In the genomic region with DNA sequence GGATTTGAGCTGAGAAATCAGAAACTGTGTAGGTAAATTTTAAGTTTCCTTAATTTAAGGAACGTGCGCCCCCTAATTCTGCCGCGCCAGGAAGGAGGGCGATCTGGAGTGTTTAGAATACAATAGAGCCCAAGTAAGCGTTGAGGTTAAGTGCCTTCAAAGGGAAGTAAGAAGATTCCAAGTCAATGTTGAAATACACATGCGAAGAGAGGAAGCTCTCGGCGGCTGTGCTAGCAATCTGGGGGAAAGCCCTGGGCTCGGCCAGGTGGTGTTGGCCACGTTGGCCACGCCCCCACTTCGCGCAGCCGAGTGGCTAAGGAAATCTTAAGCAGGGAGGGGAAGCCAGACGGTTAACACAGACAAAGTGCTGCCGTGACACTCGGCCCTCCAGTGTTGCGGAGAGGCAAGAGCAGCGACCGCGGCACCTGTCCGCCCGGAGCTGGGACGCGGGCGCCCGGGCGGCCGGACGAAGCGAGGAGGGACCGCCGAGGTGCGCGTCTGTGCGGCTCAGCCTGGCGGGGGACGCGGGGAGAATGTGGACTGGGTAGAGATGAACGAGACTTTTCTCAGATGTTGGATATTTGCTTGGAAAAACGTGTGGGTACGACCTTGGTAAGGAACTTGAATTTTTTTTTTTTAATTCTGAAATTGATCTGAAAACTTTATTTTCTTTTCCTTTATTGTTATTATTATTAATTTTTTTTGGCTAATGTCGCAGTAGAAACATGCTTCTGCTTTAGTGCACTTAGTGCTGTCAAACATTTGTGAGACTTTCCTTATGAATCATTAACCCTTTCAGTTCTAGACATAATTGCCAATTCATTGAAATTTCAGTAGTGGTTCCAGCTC, we compare ENCODE assay signal across 8 cellular contexts. TPM values are rescaled to one million over a fixed set of nuclear protein-coding genes. Genes with fewer than 3 reads are reported as not detected.
A peak's percentile ranks its signal among the peaks of the same experiment; 100 is the strongest.
DNase-seq lines count a peak whose midpoint lies in the region; ATAC-seq and TF ChIP-seq lines count a peak whose summit lies in the region.

A gene (plus strand): TSS at position 353 of the 849 bp plus-strand sequence. CDS start 218 bp downstream, at position 571.

- no peak for TF ChIP-seq POLR2A in lower leg skin (IDR thresholded peaks at IDR 0.05)

- H3K9ac ChIP-seq in colonic mucosa (ENCODE audit: low read depth in 2 of 2, low read length in 2 of 2) = peak within 1 kb of the TSS; percentile 61 to 62

- no peaks in the 10 kb centered on the region for H3K9me3 ChIP-seq in colonic mucosa

- H3K27me3 ChIP-seq in colonic mucosa = no peaks in the 10 kb centered on the region

- no peaks in the 10 kb centered on the region for H3K36me3 ChIP-seq in colonic mucosa

- peaks cover 5% of the 10 kb centered on the region for H3K4me1 ChIP-seq in colonic mucosa

- peak within 1 kb of the TSS; percentile 60 for H3K27ac ChIP-seq in colonic mucosa

- intact Hi-C loops in colonic mucosa (cut with DNase I) = loop anchor here (5.0 to 10.0 kb wide), 2 partner anchors 354 to 601 kb away; no protein-coding TSS in a partner anchor
- intact Hi-C loops in lower leg skin (cut with DNase I; ENCODE audit: low total_unique reads) = no loop called here

- H3K4me3 ChIP-seq in AG09309 (ENCODE audit: control insufficient read depth, low read depth, low read length) (peak within 1 kb of the TSS; percentile 74), colonic mucosa (peak within 1 kb of the TSS; percentile 41), lower leg skin (ENCODE audit: low read depth, poor library complexity, severe bottlenecking) (peak within 1 kb of the TSS; percentile 27)

- DNase-seq in AG09309 (ENCODE audit: low read depth) = peak; percentile 47
- peak; percentile 53 for DNase-seq in NCI-H460 (ENCODE audit: extremely low read depth, low read depth)
- DNase-seq in activated CD4-positive, alpha-beta T cell treated with anti-CD3 and anti-CD28 coated beads for 4 hours = peak; percentile 74 to 80
- DNase-seq in colonic mucosa = peak; percentile 92
- DNase-seq in lower leg skin (ENCODE audit: low spot score in 2 of 2) = peak; percentile 64 to 94
- DNase-seq in stimulated activated CD4-positive, alpha-beta T cell treated with anti-CD3 and anti-CD28 coated beads, TNF-alpha, amount 100 ng/mL, for 1 hour (ENCODE audit: low read depth in 3 of 3, low spot score in 1 of 3) = peak; percentile 49 to 60 (median 53)

- WGBS in lower leg skin, 2 donors = 1 to 2% methylated on average over 44 of the region's 44 CpGs

- TF ChIP-seq CTCF in AG09309 (IDR thresholded peaks at IDR 0.05; ENCODE audit: control insufficient read depth, insufficient read depth, low read depth, low read length, missing control alignments) (peak; percentile 36), colonic mucosa (IDR thresholded peaks at IDR 0.05) (no peak), lower leg skin (IDR thresholded peaks at IDR 0.05) (no peak)

- peak; percentile 79 for ATAC-seq in GM18909 (IDR thresholded peaks at IDR 0.05; ENCODE audit: poor library complexity, unreplicated experiment)
- peak; percentile 69 for ATAC-seq in HG03139 (IDR thresholded peaks at IDR 0.05; ENCODE audit: unreplicated experiment)

RNA-seq across cellular contexts. Expression of the gene that starts here (rescaled TPM):
- total RNA-seq in NCI-H460 (2014; rRNA removed; shearing (Covaris generic)) = 3.0 and 3.6 TPM in 2 replicates
- polyA plus RNA-seq in NCI-H460 (2014; cell fraction: nucleus; rRNA removed) = 0.23 and 1.3 TPM in 2 replicates
- 10 to 100 TPM in 1 of 2 donors, 1 to 10 TPM in 1; 7.2 to 17.6 TPM for total RNA-seq in colonic mucosa
- total RNA-seq in lower leg skin = 10 to 100 TPM; 31.3 to 51.9 (median 40.9) TPM

Comparison
In these comparisons a context has a peak if more than half of its experiments do, and no peak if none do; other contexts are left out.
1. Peak in every context shown above with its lines: DNase-seq, ATAC-seq, H3K4me3 ChIP-seq and H3K27ac ChIP-seq.